9 cellular contexts compared by ENCODE assay signal in the genomic region with DNA sequence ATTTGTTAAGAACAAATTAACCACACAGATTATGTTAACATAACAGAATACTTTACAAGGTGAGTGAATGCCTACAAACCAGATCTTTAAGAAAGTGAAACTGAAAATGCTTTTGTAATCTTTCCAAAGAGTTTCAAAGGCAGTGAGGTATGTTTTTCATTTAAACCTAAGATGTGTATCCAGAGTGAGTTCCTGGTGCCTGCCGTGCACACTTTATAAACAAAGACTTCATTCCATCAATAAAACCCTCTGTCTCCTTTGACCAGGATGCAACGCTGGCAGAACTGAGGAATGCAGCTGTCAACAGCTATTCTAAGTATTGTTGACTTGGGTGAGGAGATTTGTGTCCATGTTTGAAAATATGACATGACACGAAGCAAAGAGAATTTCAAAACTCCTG.
DNase-seq lines count a peak whose midpoint lies in the region; ATAC-seq and TF ChIP-seq lines count a peak whose summit lies in the region.
"Had no signal": no experiment of that assay in that cellular context is flagged by ENCODE, and none has a peak within 500 bp of the region (broad histone marks: within the 10 kb centered on the region; RNA-seq: fewer than 3 reads in every experiment).

No MANE protein-coding gene starts in this region.

- H3K4me1 ChIP-seq in esophagus muscularis mucosa = peaks cover 17 to 64% (median 59%) of the 10 kb centered on the region in 4 donors

- no peak for TF ChIP-seq CTCF in esophagus muscularis mucosa (IDR thresholded peaks at IDR 0.05)

- WGBS in esophagus muscularis mucosa = 30% methylated on average over 3 of the region's 3 CpGs

- intact Hi-C loops in activated CD4-positive, alpha-beta T cell treated with anti-CD3 and anti-CD28 coated beads for 36 hours (cut with DNase I, micrococcal nuclease) = no loop called here
- intact Hi-C loops in esophagus muscularis mucosa (cut with DNase I) (no loop called here), left cardiac atrium (cut with DNase I) (no loop called here)

- peak overlapping the region; percentile 25 for H3K27ac Mint-ChIP-seq in activated CD4-positive, alpha-beta T cell treated with anti-CD3 and anti-CD28 coated beads for 36 hours
- H3K27ac Mint-ChIP-seq in stimulated activated effector memory CD8-positive, alpha-beta T cell treated with anti-CD3 and anti-CD28 coated beads, Interleukin-12 subunit alpha, Interleukin-12 subunit beta, amount 100 ng/mL, for 72 hours = no peak overlapping the region

- no peaks in the 10 kb centered on the region for H3K36me3 Mint-ChIP-seq in activated CD4-positive, alpha-beta T cell treated with anti-CD3 and anti-CD28 coated beads for 36 hours (ENCODE audit: low read depth)
- no peaks in the 10 kb centered on the region for H3K36me3 Mint-ChIP-seq in stimulated activated effector memory CD8-positive, alpha-beta T cell treated with anti-CD3 and anti-CD28 coated beads, Interleukin-12 subunit alpha, Interleukin-12 subunit beta, amount 100 ng/mL, for 72 hours

- CTCF ChIA-PET in activated CD4-positive, alpha-beta T cell treated with anti-CD3 and anti-CD28 coated beads for 36 hours (lab: Charles Lee) = no interaction called here

- no peaks in the 10 kb centered on the region for H3K36me3 ChIP-seq in esophagus muscularis mucosa

- TF ChIP-seq EP300 in esophagus muscularis mucosa (IDR thresholded peaks at IDR 0.05) = no peak

- no peaks in the 10 kb centered on the region for H3K9me3 Mint-ChIP-seq in activated CD4-positive, alpha-beta T cell treated with anti-CD3 and anti-CD28 coated beads for 36 hours (ENCODE audit: low read depth)
- no peaks in the 10 kb centered on the region for H3K9me3 Mint-ChIP-seq in stimulated activated effector memory CD8-positive, alpha-beta T cell treated with anti-CD3 and anti-CD28 coated beads, Interleukin-12 subunit alpha, Interleukin-12 subunit beta, amount 100 ng/mL, for 72 hours

- POLR2A ChIA-PET in activated CD4-positive, alpha-beta T cell treated with anti-CD3 and anti-CD28 coated beads for 36 hours (lab: Charles Lee) = interaction anchor here (0.7 kb wide), 1 partner anchor 1280 kb away, joined by 3 read pairs; no protein-coding TSS in a partner anchor

- no peaks in the 10 kb centered on the region for H3K27me3 ChIP-seq in esophagus muscularis mucosa

- peak overlapping the region; percentile 21 for H3K4me3 Mint-ChIP-seq in activated CD4-positive, alpha-beta T cell treated with anti-CD3 and anti-CD28 coated beads for 36 hours
- H3K4me3 Mint-ChIP-seq in stimulated activated effector memory CD8-positive, alpha-beta T cell treated with anti-CD3 and anti-CD28 coated beads, Interleukin-12 subunit alpha, Interleukin-12 subunit beta, amount 100 ng/mL, for 72 hours = peak overlapping the region; percentile 17

- H3K4me1 Mint-ChIP-seq in activated CD4-positive, alpha-beta T cell treated with anti-CD3 and anti-CD28 coated beads for 36 hours = peaks cover 24% of the 10 kb centered on the region
- peaks cover 13% of the 10 kb centered on the region for H3K4me1 Mint-ChIP-seq in stimulated activated effector memory CD8-positive, alpha-beta T cell treated with anti-CD3 and anti-CD28 coated beads, Interleukin-12 subunit alpha, Interleukin-12 subunit beta, amount 100 ng/mL, for 72 hours

- no peak for TF ChIP-seq POLR2A in esophagus muscularis mucosa (IDR thresholded peaks at IDR 0.05; ENCODE audit: low read depth)

- ATAC-seq in activated CD4-positive, alpha-beta T cell treated with anti-CD3 and anti-CD28 coated beads for 36 hours = peak; percentile 42
- peak; percentile 19 for ATAC-seq in stimulated activated effector memory CD8-positive, alpha-beta T cell treated with anti-CD3 and anti-CD28 coated beads, Interleukin-12 subunit alpha, Interleukin-12 subunit beta, amount 100 ng/mL, for 72 hours
- ATAC-seq in left cardiac atrium (no peak), HG02938 (IDR thresholded peaks at IDR 0.05; ENCODE audit: unreplicated experiment) (no peak)

- H3K9me3 ChIP-seq in esophagus muscularis mucosa = no peaks in the 10 kb centered on the region

- H3K27ac ChIP-seq in esophagus muscularis mucosa (replicated peaks in 1 of 4) = peak overlapping the region; percentile 36 to 64 (median 50)
- H3K27ac ChIP-seq: C4-2B had no signal

- H3K4me3 ChIP-seq in esophagus muscularis mucosa = peak overlapping the region; percentile 6 to 30 (median 25)

- H3K27me3 Mint-ChIP-seq in activated CD4-positive, alpha-beta T cell treated with anti-CD3 and anti-CD28 coated beads for 36 hours = peaks cover 2% of the 10 kb centered on the region

- DNase-seq in activated CD4-positive, alpha-beta T cell treated with anti-CD3 and anti-CD28 coated beads for 36 hours = no peak
- no peak for DNase-seq in activated CD4-positive, alpha-beta T cell treated with anti-CD3 and anti-CD28 coated beads, Interleukin-2, amount 50 U/mL, for 4 hours
- DNase-seq in LHCN-M2 (ENCODE audit: low read depth) = peak; percentile 46
- DNase-seq in esophagus muscularis mucosa (ENCODE audit: extremely low spot score) = no peak
- no peak for DNase-seq in stimulated activated effector memory CD8-positive, alpha-beta T cell treated with anti-CD3 and anti-CD28 coated beads, Interleukin-12 subunit alpha, Interleukin-12 subunit beta, amount 100 ng/mL, for 72 hours (ENCODE audit: low spot score in 2 of 2)
- DNase-seq in SW 1271 (lab: John Stamatoyannopoulos, UW) = no peak
- no peak for DNase-seq in left cardiac atrium

Comparison
In these comparisons a context has a peak if more than half of its experiments do, and no peak if none do; other contexts are left out.
1. ATAC-seq: peak in activated CD4-positive, alpha-beta T cell treated with anti-CD3 and anti-CD28 coated beads for 36 hours (single experiment) and stimulated activated effector memory CD8-positive, alpha-beta T cell treated with anti-CD3 and anti-CD28 coated beads, Interleukin-12 subunit alpha, Interleukin-12 subunit beta, amount 100 ng/mL, for 72 hours (single experiment); none in left cardiac atrium (0 of 2) and HG02938 (single experiment).